Comparison of ENCODE assay signal across 1 cellular context in the genomic region with DNA sequence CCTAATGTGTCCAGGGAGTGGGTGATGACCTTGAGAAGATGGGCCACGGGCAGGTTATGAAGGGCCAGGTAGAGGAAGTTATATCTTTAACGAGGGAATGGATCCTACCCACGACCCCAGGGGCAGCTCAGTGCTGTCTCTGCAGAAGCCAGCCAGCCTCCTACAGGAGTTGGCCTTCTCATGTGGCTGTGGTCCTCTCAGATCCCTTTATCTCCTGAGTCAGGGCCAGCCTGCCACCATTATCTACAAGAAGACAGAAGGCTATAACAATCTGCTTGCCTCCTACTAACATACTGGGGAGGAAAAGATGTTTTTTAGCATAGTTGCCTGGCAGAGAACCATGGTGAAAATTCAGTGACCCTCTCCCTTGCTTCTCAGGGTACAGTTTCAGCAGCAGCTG.
TF ChIP-seq lines count a peak whose summit lies in the region.

No MANE protein-coding gene starts in this region.

TF ChIP-seq in K562, 482 proteins besides CTCF, POLR2A, EP300 and RAD21 (continued from another document and continues in another):
- TF ChIP-seq, protein P1, sequence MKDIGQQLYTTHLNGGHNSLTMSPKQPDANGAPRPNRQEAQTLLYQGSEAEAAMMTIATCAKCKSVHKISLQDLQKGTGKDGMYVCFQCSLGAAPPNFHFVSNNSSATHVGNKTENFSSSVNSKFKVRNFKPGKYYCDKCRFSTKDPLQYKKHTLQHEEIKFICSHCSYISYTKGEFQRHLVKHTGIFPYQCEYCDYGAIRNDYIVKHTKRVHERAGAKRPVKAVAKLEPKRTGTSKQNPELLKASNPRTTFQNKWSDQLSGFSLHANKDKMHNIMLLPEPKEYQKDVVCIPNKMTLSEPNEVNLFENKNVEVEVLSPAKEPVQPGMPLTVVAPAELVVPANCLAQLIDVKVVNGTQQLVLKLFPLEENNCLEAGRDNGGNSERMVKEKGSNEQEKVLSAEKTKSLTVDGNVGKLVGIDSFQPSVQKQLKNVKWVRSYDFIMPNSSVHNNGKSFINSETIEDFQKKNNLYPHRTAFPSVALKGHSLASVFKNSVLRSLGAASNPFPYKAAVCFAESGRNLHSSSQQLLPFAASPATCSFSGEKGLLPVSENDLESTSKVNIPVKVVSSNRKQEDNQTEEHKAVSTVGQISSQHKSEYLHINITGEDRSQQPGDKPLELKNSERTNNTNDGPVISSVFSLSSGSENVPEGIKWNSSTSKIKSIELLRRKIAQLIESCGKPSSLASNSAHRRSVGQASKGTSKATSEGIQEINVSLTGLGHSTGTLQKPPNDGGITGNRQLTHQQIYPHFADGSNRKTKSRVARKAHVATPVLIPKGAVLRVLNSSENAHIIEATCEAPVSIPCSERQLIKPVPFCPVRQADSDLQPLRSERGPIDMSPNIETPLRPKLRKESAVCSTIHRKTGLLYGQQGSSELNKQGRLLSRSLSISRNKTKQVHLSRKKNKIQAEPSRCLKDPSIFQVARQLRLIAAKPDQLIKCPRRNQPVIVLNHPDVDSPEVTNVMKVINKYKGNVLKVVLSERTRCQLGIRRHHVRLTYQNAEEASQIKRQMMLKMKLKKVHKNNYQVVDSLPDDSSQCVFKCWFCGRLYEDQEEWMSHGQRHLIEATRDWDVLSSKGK (CRISPR knock-in tag; IDR thresholded peaks at IDR 0.05) = no peak
- TF ChIP-seq, protein P2, sequence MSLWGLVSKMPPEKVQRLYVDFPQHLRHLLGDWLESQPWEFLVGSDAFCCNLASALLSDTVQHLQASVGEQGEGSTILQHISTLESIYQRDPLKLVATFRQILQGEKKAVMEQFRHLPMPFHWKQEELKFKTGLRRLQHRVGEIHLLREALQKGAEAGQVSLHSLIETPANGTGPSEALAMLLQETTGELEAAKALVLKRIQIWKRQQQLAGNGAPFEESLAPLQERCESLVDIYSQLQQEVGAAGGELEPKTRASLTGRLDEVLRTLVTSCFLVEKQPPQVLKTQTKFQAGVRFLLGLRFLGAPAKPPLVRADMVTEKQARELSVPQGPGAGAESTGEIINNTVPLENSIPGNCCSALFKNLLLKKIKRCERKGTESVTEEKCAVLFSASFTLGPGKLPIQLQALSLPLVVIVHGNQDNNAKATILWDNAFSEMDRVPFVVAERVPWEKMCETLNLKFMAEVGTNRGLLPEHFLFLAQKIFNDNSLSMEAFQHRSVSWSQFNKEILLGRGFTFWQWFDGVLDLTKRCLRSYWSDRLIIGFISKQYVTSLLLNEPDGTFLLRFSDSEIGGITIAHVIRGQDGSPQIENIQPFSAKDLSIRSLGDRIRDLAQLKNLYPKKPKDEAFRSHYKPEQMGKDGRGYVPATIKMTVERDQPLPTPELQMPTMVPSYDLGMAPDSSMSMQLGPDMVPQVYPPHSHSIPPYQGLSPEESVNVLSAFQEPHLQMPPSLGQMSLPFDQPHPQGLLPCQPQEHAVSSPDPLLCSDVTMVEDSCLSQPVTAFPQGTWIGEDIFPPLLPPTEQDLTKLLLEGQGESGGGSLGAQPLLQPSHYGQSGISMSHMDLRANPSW (CRISPR knock-in tag; IDR thresholded peaks at IDR 0.05) = no peak
- no peak for TF ChIP-seq MAFF (IDR thresholded peaks at IDR 0.05; ENCODE audit: low read length)
- TF ChIP-seq CHD1 (IDR thresholded peaks at IDR 0.05; ENCODE audit: low read length) = no peak
- no peak for TF ChIP-seq CAMTA2 (CRISPR knock-in tag; conservative IDR thresholded peaks at IDR 0.05)
- TF ChIP-seq, protein P3, sequence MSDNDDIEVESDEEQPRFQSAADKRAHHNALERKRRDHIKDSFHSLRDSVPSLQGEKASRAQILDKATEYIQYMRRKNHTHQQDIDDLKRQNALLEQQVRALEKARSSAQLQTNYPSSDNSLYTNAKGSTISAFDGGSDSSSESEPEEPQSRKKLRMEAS (CRISPR knock-in tag; IDR thresholded peaks at IDR 0.05) = no peak
- TF ChIP-seq ZNF445 (CRISPR knock-in tag; IDR thresholded peaks at IDR 0.05; ENCODE audit: low read depth) = no peak
- no peak for TF ChIP-seq ZZZ3 (IDR thresholded peaks at IDR 0.05)
- TF ChIP-seq PML (IDR thresholded peaks at IDR 0.05; ENCODE audit: low read length) = peak; percentile 88
- peak; percentile 94 for TF ChIP-seq POLR2AphosphoS5 (IDR thresholded peaks at IDR 0.05; ENCODE audit: control insufficient read depth, insufficient read depth, low read depth, low read length)
- TF ChIP-seq, protein P4, sequence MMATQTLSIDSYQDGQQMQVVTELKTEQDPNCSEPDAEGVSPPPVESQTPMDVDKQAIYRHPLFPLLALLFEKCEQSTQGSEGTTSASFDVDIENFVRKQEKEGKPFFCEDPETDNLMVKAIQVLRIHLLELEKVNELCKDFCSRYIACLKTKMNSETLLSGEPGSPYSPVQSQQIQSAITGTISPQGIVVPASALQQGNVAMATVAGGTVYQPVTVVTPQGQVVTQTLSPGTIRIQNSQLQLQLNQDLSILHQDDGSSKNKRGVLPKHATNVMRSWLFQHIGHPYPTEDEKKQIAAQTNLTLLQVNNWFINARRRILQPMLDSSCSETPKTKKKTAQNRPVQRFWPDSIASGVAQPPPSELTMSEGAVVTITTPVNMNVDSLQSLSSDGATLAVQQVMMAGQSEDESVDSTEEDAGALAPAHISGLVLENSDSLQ (IDR thresholded peaks at IDR 0.05) = no peak
- TF ChIP-seq BRCA1 (IDR thresholded peaks at IDR 0.05) = no peak
- TF ChIP-seq BRCA1 (CRISPR knock-in tag; IDR thresholded peaks at IDR 0.05) = no peak
- TF ChIP-seq CBFB (CRISPR knock-in tag; IDR thresholded peaks at IDR 0.05) = no peak
- TF ChIP-seq STAG1 (CRISPR knock-in tag; IDR thresholded peaks at IDR 0.05; ENCODE audit: borderline replicate concordance) = no peak
- TF ChIP-seq PHF21A (IDR thresholded peaks at IDR 0.05; ENCODE audit: borderline replicate concordance, low read depth) = no peak
- peak; percentile 24; the same call in 1 of the 2 replicates for TF ChIP-seq NFE2 (IDR thresholded peaks at IDR 0.05; ENCODE audit: low read depth)
- peak; percentile 85 for TF ChIP-seq SMARCA4 (IDR thresholded peaks at IDR 0.05)
- TF ChIP-seq ZNF778 (CRISPR knock-in tag; IDR thresholded peaks at IDR 0.05) = no peak
- no peak for TF ChIP-seq HNRNPUL1 (IDR thresholded peaks at IDR 0.05; ENCODE audit: low read length)
- no peak for TF ChIP-seq SMAD4 (CRISPR knock-in tag; conservative IDR thresholded peaks at IDR 0.05)
- TF ChIP-seq, protein P5, sequence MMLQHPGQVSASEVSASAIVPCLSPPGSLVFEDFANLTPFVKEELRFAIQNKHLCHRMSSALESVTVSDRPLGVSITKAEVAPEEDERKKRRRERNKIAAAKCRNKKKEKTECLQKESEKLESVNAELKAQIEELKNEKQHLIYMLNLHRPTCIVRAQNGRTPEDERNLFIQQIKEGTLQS (IDR thresholded peaks at IDR 0.05) = no peak
- TF ChIP-seq, protein P5 (CRISPR knock-in tag; conservative IDR thresholded peaks at IDR 0.05) = no peak
- TF ChIP-seq, protein P6, sequence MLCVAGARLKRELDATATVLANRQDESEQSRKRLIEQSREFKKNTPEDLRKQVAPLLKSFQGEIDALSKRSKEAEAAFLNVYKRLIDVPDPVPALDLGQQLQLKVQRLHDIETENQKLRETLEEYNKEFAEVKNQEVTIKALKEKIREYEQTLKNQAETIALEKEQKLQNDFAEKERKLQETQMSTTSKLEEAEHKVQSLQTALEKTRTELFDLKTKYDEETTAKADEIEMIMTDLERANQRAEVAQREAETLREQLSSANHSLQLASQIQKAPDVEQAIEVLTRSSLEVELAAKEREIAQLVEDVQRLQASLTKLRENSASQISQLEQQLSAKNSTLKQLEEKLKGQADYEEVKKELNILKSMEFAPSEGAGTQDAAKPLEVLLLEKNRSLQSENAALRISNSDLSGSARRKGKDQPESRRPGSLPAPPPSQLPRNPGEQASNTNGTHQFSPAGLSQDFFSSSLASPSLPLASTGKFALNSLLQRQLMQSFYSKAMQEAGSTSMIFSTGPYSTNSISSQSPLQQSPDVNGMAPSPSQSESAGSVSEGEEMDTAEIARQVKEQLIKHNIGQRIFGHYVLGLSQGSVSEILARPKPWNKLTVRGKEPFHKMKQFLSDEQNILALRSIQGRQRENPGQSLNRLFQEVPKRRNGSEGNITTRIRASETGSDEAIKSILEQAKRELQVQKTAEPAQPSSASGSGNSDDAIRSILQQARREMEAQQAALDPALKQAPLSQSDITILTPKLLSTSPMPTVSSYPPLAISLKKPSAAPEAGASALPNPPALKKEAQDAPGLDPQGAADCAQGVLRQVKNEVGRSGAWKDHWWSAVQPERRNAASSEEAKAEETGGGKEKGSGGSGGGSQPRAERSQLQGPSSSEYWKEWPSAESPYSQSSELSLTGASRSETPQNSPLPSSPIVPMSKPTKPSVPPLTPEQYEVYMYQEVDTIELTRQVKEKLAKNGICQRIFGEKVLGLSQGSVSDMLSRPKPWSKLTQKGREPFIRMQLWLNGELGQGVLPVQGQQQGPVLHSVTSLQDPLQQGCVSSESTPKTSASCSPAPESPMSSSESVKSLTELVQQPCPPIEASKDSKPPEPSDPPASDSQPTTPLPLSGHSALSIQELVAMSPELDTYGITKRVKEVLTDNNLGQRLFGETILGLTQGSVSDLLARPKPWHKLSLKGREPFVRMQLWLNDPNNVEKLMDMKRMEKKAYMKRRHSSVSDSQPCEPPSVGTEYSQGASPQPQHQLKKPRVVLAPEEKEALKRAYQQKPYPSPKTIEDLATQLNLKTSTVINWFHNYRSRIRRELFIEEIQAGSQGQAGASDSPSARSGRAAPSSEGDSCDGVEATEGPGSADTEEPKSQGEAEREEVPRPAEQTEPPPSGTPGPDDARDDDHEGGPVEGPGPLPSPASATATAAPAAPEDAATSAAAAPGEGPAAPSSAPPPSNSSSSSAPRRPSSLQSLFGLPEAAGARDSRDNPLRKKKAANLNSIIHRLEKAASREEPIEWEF (CRISPR knock-in tag; IDR thresholded peaks at IDR 0.05) = no peak
- no peak for TF ChIP-seq RBBP5 (IDR thresholded peaks at IDR 0.05; ENCODE audit: borderline replicate concordance, insufficient read depth, low read length, poor library complexity, severe bottlenecking)
- TF ChIP-seq MED1 (CRISPR knock-in tag; IDR thresholded peaks at IDR 0.05; ENCODE audit: borderline replicate concordance) = no peak
- TF ChIP-seq ZNF830 (CRISPR knock-in tag; IDR thresholded peaks at IDR 0.05) = no peak
- no peak for TF ChIP-seq CBX3 (IDR thresholded peaks at IDR 0.05; ENCODE audit: borderline replicate concordance in 1 of 2, low read length in 2 of 2)
- TF ChIP-seq, protein P7, sequence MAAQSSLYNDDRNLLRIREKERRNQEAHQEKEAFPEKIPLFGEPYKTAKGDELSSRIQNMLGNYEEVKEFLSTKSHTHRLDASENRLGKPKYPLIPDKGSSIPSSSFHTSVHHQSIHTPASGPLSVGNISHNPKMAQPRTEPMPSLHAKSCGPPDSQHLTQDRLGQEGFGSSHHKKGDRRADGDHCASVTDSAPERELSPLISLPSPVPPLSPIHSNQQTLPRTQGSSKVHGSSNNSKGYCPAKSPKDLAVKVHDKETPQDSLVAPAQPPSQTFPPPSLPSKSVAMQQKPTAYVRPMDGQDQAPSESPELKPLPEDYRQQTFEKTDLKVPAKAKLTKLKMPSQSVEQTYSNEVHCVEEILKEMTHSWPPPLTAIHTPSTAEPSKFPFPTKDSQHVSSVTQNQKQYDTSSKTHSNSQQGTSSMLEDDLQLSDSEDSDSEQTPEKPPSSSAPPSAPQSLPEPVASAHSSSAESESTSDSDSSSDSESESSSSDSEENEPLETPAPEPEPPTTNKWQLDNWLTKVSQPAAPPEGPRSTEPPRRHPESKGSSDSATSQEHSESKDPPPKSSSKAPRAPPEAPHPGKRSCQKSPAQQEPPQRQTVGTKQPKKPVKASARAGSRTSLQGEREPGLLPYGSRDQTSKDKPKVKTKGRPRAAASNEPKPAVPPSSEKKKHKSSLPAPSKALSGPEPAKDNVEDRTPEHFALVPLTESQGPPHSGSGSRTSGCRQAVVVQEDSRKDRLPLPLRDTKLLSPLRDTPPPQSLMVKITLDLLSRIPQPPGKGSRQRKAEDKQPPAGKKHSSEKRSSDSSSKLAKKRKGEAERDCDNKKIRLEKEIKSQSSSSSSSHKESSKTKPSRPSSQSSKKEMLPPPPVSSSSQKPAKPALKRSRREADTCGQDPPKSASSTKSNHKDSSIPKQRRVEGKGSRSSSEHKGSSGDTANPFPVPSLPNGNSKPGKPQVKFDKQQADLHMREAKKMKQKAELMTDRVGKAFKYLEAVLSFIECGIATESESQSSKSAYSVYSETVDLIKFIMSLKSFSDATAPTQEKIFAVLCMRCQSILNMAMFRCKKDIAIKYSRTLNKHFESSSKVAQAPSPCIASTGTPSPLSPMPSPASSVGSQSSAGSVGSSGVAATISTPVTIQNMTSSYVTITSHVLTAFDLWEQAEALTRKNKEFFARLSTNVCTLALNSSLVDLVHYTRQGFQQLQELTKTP (IDR thresholded peaks at IDR 0.05; ENCODE audit: low read depth in 1 of 2, partially characterized antibody in 2 of 2) = no peak
- peak; percentile 37; the same call in 1 of the 2 replicates for TF ChIP-seq RNF2 (IDR thresholded peaks at IDR 0.05)
- TF ChIP-seq TAF7 (tag; IDR thresholded peaks at IDR 0.05) = no peak
- TF ChIP-seq SNIP1 (IDR thresholded peaks at IDR 0.05; ENCODE audit: low read depth) = no peak
- no peak for TF ChIP-seq PHF20 (IDR thresholded peaks at IDR 0.05; ENCODE audit: partially characterized antibody)
- no peak for TF ChIP-seq ZNF384 (IDR thresholded peaks at IDR 0.05; ENCODE audit: low read depth, low read length)
- TF ChIP-seq U2AF2 (optimal IDR thresholded peaks at IDR 0.05; ENCODE audit: low read depth, low read length) = no peak
- TF ChIP-seq ZNF134 (CRISPR knock-in tag; conservative IDR thresholded peaks at IDR 0.05) = no peak
- no peak for TF ChIP-seq ELF1 (tag; IDR thresholded peaks at IDR 0.05)
- TF ChIP-seq MYC (IDR thresholded peaks at IDR 0.05; ENCODE audit: low read depth, low read length) = peak; percentile 43; the same call in 1 of the 2 replicates
- no peak for TF ChIP-seq MYC (CRISPR knock-in tag; IDR thresholded peaks at IDR 0.05; ENCODE audit: borderline replicate concordance, low read depth)
- TF ChIP-seq, protein P8, sequence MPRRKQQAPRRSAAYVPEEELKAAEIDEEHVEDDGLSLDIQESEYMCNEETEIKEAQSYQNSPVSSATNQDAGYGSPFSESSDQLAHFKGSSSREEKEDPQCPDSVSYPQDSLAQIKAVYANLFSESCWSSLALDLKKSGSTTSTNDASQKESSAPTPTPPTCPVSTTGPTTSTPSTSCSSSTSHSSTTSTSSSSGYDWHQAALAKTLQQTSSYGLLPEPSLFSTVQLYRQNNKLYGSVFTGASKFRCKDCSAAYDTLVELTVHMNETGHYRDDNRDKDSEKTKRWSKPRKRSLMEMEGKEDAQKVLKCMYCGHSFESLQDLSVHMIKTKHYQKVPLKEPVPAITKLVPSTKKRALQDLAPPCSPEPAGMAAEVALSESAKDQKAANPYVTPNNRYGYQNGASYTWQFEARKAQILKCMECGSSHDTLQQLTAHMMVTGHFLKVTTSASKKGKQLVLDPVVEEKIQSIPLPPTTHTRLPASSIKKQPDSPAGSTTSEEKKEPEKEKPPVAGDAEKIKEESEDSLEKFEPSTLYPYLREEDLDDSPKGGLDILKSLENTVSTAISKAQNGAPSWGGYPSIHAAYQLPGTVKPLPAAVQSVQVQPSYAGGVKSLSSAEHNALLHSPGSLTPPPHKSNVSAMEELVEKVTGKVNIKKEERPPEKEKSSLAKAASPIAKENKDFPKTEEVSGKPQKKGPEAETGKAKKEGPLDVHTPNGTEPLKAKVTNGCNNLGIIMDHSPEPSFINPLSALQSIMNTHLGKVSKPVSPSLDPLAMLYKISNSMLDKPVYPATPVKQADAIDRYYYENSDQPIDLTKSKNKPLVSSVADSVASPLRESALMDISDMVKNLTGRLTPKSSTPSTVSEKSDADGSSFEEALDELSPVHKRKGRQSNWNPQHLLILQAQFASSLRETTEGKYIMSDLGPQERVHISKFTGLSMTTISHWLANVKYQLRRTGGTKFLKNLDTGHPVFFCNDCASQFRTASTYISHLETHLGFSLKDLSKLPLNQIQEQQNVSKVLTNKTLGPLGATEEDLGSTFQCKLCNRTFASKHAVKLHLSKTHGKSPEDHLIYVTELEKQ (CRISPR knock-in tag; IDR thresholded peaks at IDR 0.05) = no peak
- TF ChIP-seq TEAD1 (CRISPR knock-in tag; IDR thresholded peaks at IDR 0.05) = no peak
